25 cellular contexts compared by ENCODE assay signal in genomic region chr2:66448592-66448991, GRCh38. TPM values are rescaled to one million over a fixed set of nuclear protein-coding genes. Genes with fewer than 3 reads are reported as not detected.
"Had no signal": no experiment of that assay in that cellular context is flagged by ENCODE, and none has a peak within 500 bp of the region (broad histone marks: within the 10 kb centered on the region; RNA-seq: fewer than 3 reads in every experiment).

No MANE protein-coding gene starts in this region.

- H3K27ac Mint-ChIP-seq: activated CD8-positive, alpha-beta T cell treated with anti-CD3 and anti-CD28 coated beads, Interleukin-2, amount 10 ng/mL, durations not matched to agents 7 days and 5 days; activated naive CD4-positive, alpha-beta T cell treated with anti-CD3 and anti-CD28 coated beads, Interleukin-2, amount 50 U/mL, for 72 hours; memory B cell; nephron progenitor cell; stimulated activated naive CD8-positive, alpha-beta T cell treated with anti-CD3 and anti-CD28 coated beads, Interleukin-15, amount 100 ng/mL, for 72 hours; WTC11 had no signal

- H3K4me3 ChIP-seq: coronary artery, heart right ventricle, psoas muscle, spleen had no signal

- H3K4me3 Mint-ChIP-seq: activated CD8-positive, alpha-beta T cell treated with anti-CD3 and anti-CD28 coated beads, Interleukin-2, amount 10 ng/mL, durations not matched to agents 7 days and 5 days; memory B cell; nephron progenitor cell; stimulated activated naive CD8-positive, alpha-beta T cell treated with anti-CD3 and anti-CD28 coated beads, Interleukin-15, amount 100 ng/mL, for 72 hours; WTC11 had no signal

- FAIRE-seq: TTC549 had no signal

- H3K9me3 ChIP-seq: gastroesophageal sphincter, heart right ventricle, psoas muscle, spleen had no signal

- H3K4me1 Mint-ChIP-seq: memory B cell; stimulated activated naive CD8-positive, alpha-beta T cell treated with anti-CD3 and anti-CD28 coated beads, Interleukin-15, amount 100 ng/mL, for 72 hours had no signal

- H3K9me3 Mint-ChIP-seq: brain; memory B cell; nephron progenitor cell; stimulated activated naive CD8-positive, alpha-beta T cell treated with anti-CD3 and anti-CD28 coated beads, Interleukin-15, amount 100 ng/mL, for 72 hours; WTC11 had no signal

- H3K27me3 ChIP-seq: gastroesophageal sphincter had no signal

- H3K27ac ChIP-seq: coronary artery, heart right ventricle, psoas muscle had no signal

- H3K36me3 ChIP-seq: spleen had no signal

- ATAC-seq: activated CD8-positive, alpha-beta T cell treated with anti-CD3 and anti-CD28 coated beads, Interleukin-2, amount 10 ng/mL, durations not matched to agents 7 days and 5 days; activated naive CD4-positive, alpha-beta T cell treated with anti-CD3 and anti-CD28 coated beads, Interleukin-2, amount 50 U/mL, for 72 hours; gastroesophageal sphincter; heart right ventricle; left ventricle myocardium superior; psoas muscle; sciatic nerve; stimulated activated naive CD8-positive, alpha-beta T cell treated with anti-CD3 and anti-CD28 coated beads, Interleukin-15, amount 100 ng/mL, for 72 hours; WTC11 had no signal

- H3K36me3 Mint-ChIP-seq: memory B cell, WTC11 had no signal

- DNase-seq: activated CD4-positive, alpha-beta T cell treated with anti-CD3 and anti-CD28 coated beads for 4 hours; activated CD8-positive, alpha-beta memory T cell treated with anti-CD3 and anti-CD28 coated beads, Interleukin-2, amount 50 U/mL, for 4 hours; activated CD8-positive, alpha-beta T cell treated with anti-CD3 and anti-CD28 coated beads, Interleukin-2, amount 10 ng/mL, durations not matched to agents 7 days and 5 days; activated effector memory CD4-positive, alpha-beta T cell treated with anti-CD3 and anti-CD28 coated beads, Interleukin-2, amount 50 U/mL, for 16 hours; activated T-cell treated with anti-CD3 and anti-CD28 coated beads, Interleukin-2, amount 50 U/mL, for 48 hours; amniotic stem cell; central memory CD4-positive, alpha-beta T cell; heart right ventricle; islet precursor cell; left ventricle myocardium superior; nephron progenitor cell; psoas muscle; spleen; stimulated activated CD4-positive, alpha-beta T cell treated with anti-CD3 and anti-CD28 coated beads, Interleukin-1b, Interleukin-23, amount 100 ng/mL, for 48 hours; stimulated activated naive CD8-positive, alpha-beta T cell treated with anti-CD3 and anti-CD28 coated beads, Interleukin-15, amount 100 ng/mL, for 72 hours; SW 1271 had no signal

- H3K27me3 Mint-ChIP-seq: brain had no signal

RNA-seq across cellular contexts. Expression of gene MEIS1, which starts 13.7 kb away (rescaled TPM):
- total RNA-seq: activated CD8-positive, alpha-beta T cell treated with anti-CD3 and anti-CD28 coated beads, Interleukin-2, amount 10 ng/mL, durations not matched to agents 7 days and 5 days; activated naive CD4-positive, alpha-beta T cell treated with anti-CD3 and anti-CD28 coated beads, Interleukin-2, amount 50 U/mL, for 72 hours; T-helper 2 cell treated with Interferon-gamma antibody and Interleukin-4, amounts not matched to agents 100 ng/mL and 5 ng/mL, for 36 hours had no signal
